ENCODE assay signal across 19 cellular contexts in genomic region chr19:5285311-5285710, GRCh38. TPM values are rescaled to one million over a fixed set of nuclear protein-coding genes. Genes with fewer than 3 reads are reported as not detected.
DNase-seq lines count a peak whose midpoint lies in the region; ATAC-seq, FAIRE-seq and TF ChIP-seq lines count a peak whose summit lies in the region.
"Had no signal": no experiment of that assay in that cellular context is flagged by ENCODE, and none has a peak within 500 bp of the region (broad histone marks: within the 10 kb centered on the region; RNA-seq: fewer than 3 reads in every experiment).

No MANE protein-coding gene starts in this region.

- POLR2A ChIA-PET in HCT116 (lab: Charles Lee) (no interaction called here), Panc1 (lab: Charles Lee) (no interaction called here), K562 (lab: Yijun Ruan, JAX) (no interaction called here)
- POLR2A ChIA-PET in naive thymus-derived CD4-positive, alpha-beta T cell (lab: Charles Lee) = no interaction called here

- TF ChIP-seq POLR2A in HCT116 (IDR thresholded peaks at IDR 0.05; ENCODE audit: borderline replicate concordance, extremely low read depth, insufficient read depth, insufficient read length) (no peak), K562 (conservative IDR thresholded peaks at IDR 0.05) (no peak)

- H3K27ac Mint-ChIP-seq in naive thymus-derived CD4-positive, alpha-beta T cell = no peak overlapping the region
- H3K27ac Mint-ChIP-seq: B cell; CD8-positive, alpha-beta T cell; GM23338 had no signal

- no peak for TF ChIP-seq CTCF in HCT116 (IDR thresholded peaks at IDR 0.05 in 2 of 3, conservative IDR thresholded peaks at IDR 0.05 in 1 of 3; ENCODE audit: borderline replicate concordance in 1 of 3, insufficient read depth in 1 of 3, low read depth in 2 of 3, low read length in 2 of 3)
- no peak for TF ChIP-seq CTCF in Panc1 (IDR thresholded peaks at IDR 0.05)
- TF ChIP-seq CTCF in K562 (IDR thresholded peaks at IDR 0.05 in 2 of 3, conservative IDR thresholded peaks at IDR 0.05 in 1 of 3; ENCODE audit: insufficient read depth in 2 of 3, low read depth in 1 of 3, low read length in 3 of 3) = no peak

- TF ChIP-seq RAD21 in HCT116 (IDR thresholded peaks at IDR 0.05; ENCODE audit: low read depth) (no peak), K562 (CRISPR knock-in tag; conservative IDR thresholded peaks at IDR 0.05 in 1 of 2, IDR thresholded peaks at IDR 0.05 in 1 of 2) (no peak)

- no peaks in the 10 kb centered on the region for H3K9me1 ChIP-seq in K562 (ENCODE audit: control insufficient read depth, insufficient read depth, low read length)

- H4K20me1 ChIP-seq in HCT116 (ENCODE audit: insufficient read depth) = no peaks in the 10 kb centered on the region
- H4K20me1 ChIP-seq in K562 (replicated peaks; ENCODE audit: control insufficient read depth, insufficient read depth, low read length) = peaks cover 12% of the 10 kb centered on the region; the same call in 1 of the 2 replicates

- no peak overlapping the region for H2BK120ac ChIP-seq in neuronal stem cell (ENCODE audit: low read depth, low read length)

- DNase-seq in HCT116 (ENCODE audit: low read depth, low spot score) (no peak), Panc1 (ENCODE audit: low read depth, low spot score) (no peak), K562 (ENCODE audit: extremely low read depth in 1 of 4, low spot score in 3 of 4) (no peak), neuronal stem cell (ENCODE audit: low spot score) (no peak), EL (no peak), OCI-M1 (lab: John Stamatoyannopoulos, UW) (no peak), NCI-H1930 (lab: John Stamatoyannopoulos, UW) (no peak)
- no peak for DNase-seq in naive thymus-derived CD4-positive, alpha-beta T cell
- DNase-seq: 8988T; Calu3; CD8-positive, alpha-beta T cell; DMS79 treated with DMSO at 0.1 percent for 48 hours; HCEC 1CT had no signal

- no peak overlapping the region for H2AK5ac ChIP-seq in neuronal stem cell (ENCODE audit: low read depth, low read length)

- H3K4me3 Mint-ChIP-seq in naive thymus-derived CD4-positive, alpha-beta T cell = no peak overlapping the region
- H3K4me3 Mint-ChIP-seq: B cell; CD8-positive, alpha-beta T cell; GM23338 had no signal

- H3K9me3 ChIP-seq in HCT116 (ENCODE audit: control insufficient read depth in 1 of 2, insufficient read depth in 1 of 2, low read depth in 1 of 2, low read length in 2 of 2) (no peaks in the 10 kb centered on the region), Panc1 (ENCODE audit: control insufficient read depth, insufficient read depth, low read depth, low read length) (no peaks in the 10 kb centered on the region), K562 (replicated peaks; ENCODE audit: control insufficient read depth, insufficient read depth, low read depth, low read length) (no peaks in the 10 kb centered on the region), neuronal stem cell (replicated peaks in 1 of 2; ENCODE audit: control insufficient read depth in 2 of 2, insufficient read depth in 1 of 2, low read depth in 1 of 2, low read length in 2 of 2) (no peaks in the 10 kb centered on the region)
- no peaks in the 10 kb centered on the region for H3K9me3 ChIP-seq in naive thymus-derived CD4-positive, alpha-beta T cell (ENCODE audit: control insufficient read depth in 2 of 3, low read length in 3 of 3)

- H3K9ac ChIP-seq in HCT116 (ENCODE audit: low read length) (no peak overlapping the region), K562 (ENCODE audit: insufficient read depth in 1 of 2, low read depth in 2 of 2, low read length in 2 of 2) (no peak overlapping the region), neuronal stem cell (ENCODE audit: low read depth, low read length, poor library complexity) (no peak overlapping the region)
- H3K9ac ChIP-seq: BLaER1 treated with 17β-estradiol and CSF1 and Interleukin-3, amounts not matched to agents 10 nM and 100 nM had no signal

- no peak overlapping the region for H3K18ac ChIP-seq in neuronal stem cell (ENCODE audit: low read length)

- ATAC-seq in HCT116 (no peak), Panc1 (no peak), K562 (no peak)
- no peak for ATAC-seq in naive thymus-derived CD4-positive, alpha-beta T cell
- ATAC-seq: CD8-positive, alpha-beta T cell; GM12878; GM23338; HepG2 had no signal

- TSS peak; percentile 25 for BruUV-seq in HCT116 (replicated peaks; lab: Mats Ljungman, UMichigan)
- TSS peak; percentile 57 for BruUV-seq in Panc1 (replicated peaks; lab: Mats Ljungman, UMichigan)
- TSS peak; percentile 20 for BruUV-seq in K562 (replicated peaks; lab: Mats Ljungman, UMichigan)

- H4K91ac ChIP-seq in neuronal stem cell (ENCODE audit: low read depth, low read length, poor library complexity) = no peak overlapping the region

- H3K27me3 ChIP-seq in HCT116 (ENCODE audit: insufficient read depth, low read length) (no peaks in the 10 kb centered on the region), Panc1 (ENCODE audit: control insufficient read depth, insufficient read depth, low read length) (no peaks in the 10 kb centered on the region), K562 (ENCODE audit: control insufficient read depth in 2 of 2, insufficient read depth in 2 of 2, low read length in 2 of 2) (no peaks in the 10 kb centered on the region), neuronal stem cell (ENCODE audit: control insufficient read depth in 3 of 3, insufficient read depth in 3 of 3, low read depth in 1 of 3, low read length in 3 of 3) (no peaks in the 10 kb centered on the region)
- no peaks in the 10 kb centered on the region for H3K27me3 ChIP-seq in naive thymus-derived CD4-positive, alpha-beta T cell (ENCODE audit: control insufficient read depth in 2 of 2, insufficient read depth in 2 of 2, low read length in 2 of 2)

- H3K4me3 ChIP-seq in HCT116 (replicated peaks in 1 of 2; ENCODE audit: low read depth in 1 of 2, low read length in 2 of 2) (no peak overlapping the region), Panc1 (ENCODE audit: low read depth in 2 of 2, low read length in 2 of 2) (no peak overlapping the region), K562 (no peak overlapping the region), neuronal stem cell (ENCODE audit: low read length in 2 of 2) (no peak overlapping the region)
- H3K4me3 ChIP-seq in naive thymus-derived CD4-positive, alpha-beta T cell (ENCODE audit: low read length) = no peak overlapping the region
- H3K4me3 ChIP-seq: BLaER1 treated with 17β-estradiol and CSF1 and Interleukin-3, amounts not matched to agents 10 nM and 100 nM; GM12878; GM23338 had no signal

- no peak overlapping the region for H2BK12ac ChIP-seq in neuronal stem cell (ENCODE audit: low read length)

- H3K27ac ChIP-seq in HCT116 (ENCODE audit: low read depth, low read length) (no peak overlapping the region), Panc1 (ENCODE audit: low read length) (no peak overlapping the region), K562 (ENCODE audit: extremely low read depth, low read depth, low read length) (no peak overlapping the region), neuronal stem cell (replicated peaks; ENCODE audit: low read length) (no peak overlapping the region)
- H3K27ac ChIP-seq in naive thymus-derived CD4-positive, alpha-beta T cell (ENCODE audit: low read depth, low read length) = no peak overlapping the region
- H3K27ac ChIP-seq: BLaER1 treated with 17β-estradiol and CSF1 and Interleukin-3, amounts not matched to agents 10 nM and 100 nM had no signal

- H3K79me2 ChIP-seq in HCT116 (ENCODE audit: insufficient read depth, low read length) (peaks cover 29% of the 10 kb centered on the region; the same call in 1 of the 2 replicates), K562 (ENCODE audit: control insufficient read depth, insufficient read depth, low read length) (peaks cover 5% of the 10 kb centered on the region; the same call in 1 of the 3 replicates)

- H3K36me3 Mint-ChIP-seq in naive thymus-derived CD4-positive, alpha-beta T cell = peaks cover 0 to 10% (median 4%) of the 10 kb centered on the region in 5 donors
- H3K36me3 Mint-ChIP-seq: CD8-positive, alpha-beta T cell had no signal

- peak overlapping the region; percentile 10 for H3K23ac ChIP-seq in neuronal stem cell (ENCODE audit: low read depth, low read length, poor library complexity)

- H2BK5ac ChIP-seq in neuronal stem cell (ENCODE audit: low read length) = no peak overlapping the region

- H3K27me3 Mint-ChIP-seq in naive thymus-derived CD4-positive, alpha-beta T cell = peaks cover 0 to 10% (median 0%) of the 10 kb centered on the region in 5 donors

- in situ Hi-C loops in Panc1 (cut with HindIII; ENCODE audit: low pct_unique_long_range_greater_than_20kb, low sequenced_read_pairs) (no loop called here), K562 (cut with MboI) (no loop called here)

- RAD21 ChIA-PET in HCT116 (lab: Charles Lee; ENCODE audit: low non-redundant PET in 1 of 2, low total read pairs in 2 of 2, uncharacterized antibody in 2 of 2, unreplicated experiment in 2 of 2) = no interaction called here

- no peak overlapping the region for H2AFZ ChIP-seq in HCT116 (ENCODE audit: low read depth, low read length, poor library complexity, severe bottlenecking)
- H2AFZ ChIP-seq in K562 (ENCODE audit: low read depth, low read length) = no peak overlapping the region
- no peak overlapping the region for H2AFZ ChIP-seq in neuronal stem cell (ENCODE audit: low read length)
- H2AFZ ChIP-seq: GM23338 had no signal

- peaks cover 0 to 2% (median 0%) of the 10 kb centered on the region in 11 donors for H3K9me3 Mint-ChIP-seq in naive thymus-derived CD4-positive, alpha-beta T cell
- H3K9me3 Mint-ChIP-seq: CD8-positive, alpha-beta T cell; GM23338 had no signal

- H3K4me1 ChIP-seq in HCT116 (ENCODE audit: control insufficient read depth in 1 of 2, insufficient read depth in 2 of 2, low read length in 2 of 2) (no peaks in the 10 kb centered on the region), Panc1 (ENCODE audit: control insufficient read depth, insufficient read depth, low read length) (no peaks in the 10 kb centered on the region), K562 (replicated peaks in 1 of 2; ENCODE audit: control insufficient read depth in 2 of 2, insufficient read depth in 2 of 2, low read length in 2 of 2) (peaks cover 0 to 24% of the 10 kb centered on the region in 2 experiments; a peak in 2 of 5 replicates), neuronal stem cell (ENCODE audit: control insufficient read depth in 2 of 2, insufficient read depth in 1 of 2, low read depth in 1 of 2, low read length in 2 of 2) (peaks cover 0 to 4% of the 10 kb centered on the region in 2 donors)
- no peaks in the 10 kb centered on the region for H3K4me1 ChIP-seq in naive thymus-derived CD4-positive, alpha-beta T cell (ENCODE audit: control insufficient read depth in 2 of 2, insufficient read depth in 2 of 2, low read length in 2 of 2)

- no peak overlapping the region for H3K4me2 ChIP-seq in HCT116 (ENCODE audit: low read length)
- no peak overlapping the region for H3K4me2 ChIP-seq in K562 (ENCODE audit: insufficient read depth, low read length)
- H3K4me2 ChIP-seq in neuronal stem cell (ENCODE audit: insufficient read depth, low read length, poor library complexity, severe bottlenecking) = no peak overlapping the region
- H3K4me2 ChIP-seq: GM23338 had no signal

- H3K79me1 ChIP-seq in neuronal stem cell (ENCODE audit: low read depth, low read length) = peaks cover 42% of the 10 kb centered on the region

- TF ChIP-seq EP300 in K562 (IDR thresholded peaks at IDR 0.05; ENCODE audit: low read length) = no peak

- H3K9me2 ChIP-seq in HCT116 (ENCODE audit: insufficient read depth) = no peaks in the 10 kb centered on the region

- H2BK15ac ChIP-seq in neuronal stem cell (ENCODE audit: low read length) = no peak overlapping the region

- peaks cover 0 to 6% (median 4%) of the 10 kb centered on the region in 7 donors for H3K4me1 Mint-ChIP-seq in naive thymus-derived CD4-positive, alpha-beta T cell
- H3K4me1 Mint-ChIP-seq: GM23338 had no signal

- CTCF ChIA-PET in HCT116 (lab: Charles Lee) (no interaction called here), Panc1 (lab: Charles Lee) (no interaction called here), K562 (lab: Yijun Ruan, JAX; ENCODE audit: low intra/inter-chr PET ratio) (no interaction called here)
- CTCF ChIA-PET in naive thymus-derived CD4-positive, alpha-beta T cell (lab: Charles Lee) = no interaction called here

- H3K14ac ChIP-seq in neuronal stem cell (ENCODE audit: low read length) = no peak overlapping the region

- FAIRE-seq in K562 (lab: Jason Lieb, UNC) = no peak
- FAIRE-seq: GM12878, H54, HepG2 had no signal

- intact Hi-C loops in HCT116 (cut with micrococcal nuclease) (no loop called here), Panc1 (cut with micrococcal nuclease; ENCODE audit: unreplicated experiment) (no loop called here), K562 (cut with micrococcal nuclease) (no loop called here)
- intact Hi-C loops in naive thymus-derived CD4-positive, alpha-beta T cell (cut with micrococcal nuclease) = no loop called here

- H3K36me3 ChIP-seq in HCT116 (ENCODE audit: control insufficient read depth in 1 of 2, insufficient read depth in 2 of 2, low read length in 2 of 2) (peaks cover 3 to 7% of the 10 kb centered on the region in 2 experiments; a peak in 2 of 4 replicates), Panc1 (ENCODE audit: control insufficient read depth, insufficient read depth, low read length) (no peaks in the 10 kb centered on the region), K562 (ENCODE audit: control insufficient read depth, insufficient read depth, low read length) (peaks cover 11% of the 10 kb centered on the region; the same call in 2 of the 3 replicates), neuronal stem cell (replicated peaks in 1 of 2; ENCODE audit: control insufficient read depth in 2 of 2, insufficient read depth in 2 of 2, low read length in 2 of 2) (peaks cover 32 to 75% of the 10 kb centered on the region in 2 donors)
- H3K36me3 ChIP-seq in naive thymus-derived CD4-positive, alpha-beta T cell (ENCODE audit: control insufficient read depth in 2 of 3, insufficient read depth in 3 of 3, low read length in 3 of 3) = no peaks in the 10 kb centered on the region

- H3K4ac ChIP-seq in neuronal stem cell (ENCODE audit: low read length) = no peak overlapping the region

- no peak overlapping the region for H4K8ac ChIP-seq in neuronal stem cell (ENCODE audit: low read depth, low read length)

- WGBS in K562 (ENCODE audit: insufficient coverage, low coverage, missing lambda C conversion rate) = 69% methylated on average over 6 of the region's 6 CpGs
- WGBS in neuronal stem cell (ENCODE audit: extremely low coverage in 2 of 2, insufficient read length in 2 of 2, insufficient replicate concordance in 1 of 2), 2 donors = no CpG with 5 or more reads among the region's 6 CpGs

RNA-seq across cellular contexts. Expression of gene PTPRS, which starts 55.3 kb away (rescaled TPM):
- total RNA-seq in HCT116 (2021; ENCODE audit: unreplicated experiment) (123 TPM), Panc1 (2021; ENCODE audit: unreplicated experiment) (85.4 TPM), K562 (2014; rRNA removed) (26.4 and 28.0 TPM in 2 replicates), K562 (2014; rRNA removed; fragmentation: Illumina TruSeq; extraction: Trizol) (6.1 and 6.7 TPM in 2 replicates), K562 (2015; rRNA removed; fragmentation: Illumina TruSeq; extraction: Trizol) (14.1 and 15.1 TPM in 2 replicates), K562 (2021) (45.2 and 49.4 TPM in 2 replicates)
- 54.1 and 59.0 TPM in 2 replicates for polyA plus RNA-seq in HCT116 (2012)
- polyA plus RNA-seq in Panc1 (2012; ENCODE audit: insufficient read length) = 65.9 TPM
- total RNA-seq in K562 (2011; cell fraction: chromatin; rRNA removed; ENCODE audit: low replicate concordance) = 79.8 and 180 TPM in 2 replicates
- 97.4 and 130 TPM in 2 replicates for total RNA-seq in K562 (2011; cell fraction: nucleolus; rRNA removed)
- total RNA-seq in K562 (2011; cell fraction: nucleoplasm; rRNA removed) = 85.8 and 89.2 TPM in 2 replicates
- polyA plus RNA-seq in K562 (2011; rRNA removed) (14.9 and 17.4 TPM in 2 replicates), K562 (2014; fragmentation: Illumina TruSeq; extraction: Trizol) (8.3 and 10.7 TPM in 2 replicates), K562 (2014; fragmentation: Nextera tagmentation; extraction: Ambion mirVana) (1 to 10 TPM; 1.1 to 1.2 TPM), K562 (2014; rRNA removed) (26.9 and 27.4 TPM in 2 replicates)
- 14.3 and 32.7 TPM in 2 replicates for polyA plus RNA-seq in K562 (2011; cell fraction: cytosol; rRNA removed)
- polyA plus RNA-seq in K562 (2011; cell fraction: nucleus; rRNA removed) = 54.1 and 106 TPM in 2 replicates
- 23.1 and 29.5 TPM in 2 replicates for polyA plus RNA-seq in K562 (2012)
- polyA minus RNA-seq in K562 (2011; rRNA and poly(A)+ RNA removed) = 11.5 and 28.9 TPM in 2 replicates
- polyA minus RNA-seq in K562 (2011; cell fraction: cytosol; rRNA and poly(A)+ RNA removed) = 41.9 and 44.2 TPM in 2 replicates
- 27.2 and 33.5 TPM in 2 replicates for polyA minus RNA-seq in K562 (2011; cell fraction: nucleus; rRNA and poly(A)+ RNA removed)
- polyA plus RNA-seq in neuronal stem cell (2013, experiment 1 of 2) = 162 TPM
- 172 TPM for polyA plus RNA-seq in neuronal stem cell (2013, experiment 2 of 2)
- 1 to 10 TPM in 4 of 5 experiments, not detected in 1; 2.5 to 9.3 (median 5.0) TPM for total RNA-seq in naive thymus-derived CD4-positive, alpha-beta T cell
- polyA plus RNA-seq in naive thymus-derived CD4-positive, alpha-beta T cell = 1 to 10 TPM in 1 of 2 donors, under 1 TPM in 1; 0.51 to 2.0 TPM
